1 cellular context compared by ENCODE assay signal in genomic region chr13:42769650-42770049, GRCh38.
TF ChIP-seq lines count a peak whose summit lies in the region.

No MANE protein-coding gene starts in this region.

TF ChIP-seq in GM23338, 12 proteins besides CTCF, POLR2A, EP300 and RAD21 (continued from another document):
- TF ChIP-seq REST (IDR thresholded peaks at IDR 0.05; ENCODE audit: unreplicated experiment) (no peak), ZNF331 (CRISPR knock-in tag; IDR thresholded peaks at IDR 0.05; ENCODE audit: low read depth) (no peak), EZH2phosphoT487 (IDR thresholded peaks at IDR 0.05; ENCODE audit: unreplicated experiment) (no peak), ZNF462 (CRISPR knock-in tag; IDR thresholded peaks at IDR 0.05) (no peak), ETS1 (IDR thresholded peaks at IDR 0.05) (no peak)
